27 cellular contexts compared by ENCODE assay signal in genomic region chr14:79534703-79535353, GRCh38.
DNase-seq lines count a peak whose midpoint lies in the region; ATAC-seq, FAIRE-seq and TF ChIP-seq lines count a peak whose summit lies in the region.
"Had no signal": no experiment of that assay in that cellular context is flagged by ENCODE, and none has a peak within 500 bp of the region (broad histone marks: within the 10 kb centered on the region; RNA-seq: fewer than 3 reads in every experiment).

No MANE protein-coding gene starts in this region.

- H3K4me1 Mint-ChIP-seq in GM23338, result peaks cover 17% of the 10 kb centered on the region
- no peaks in the 10 kb centered on the region for H3K4me1 Mint-ChIP-seq in activated T-helper 2 cell treated with anti-CD3 and anti-CD28 coated beads, Interferon-gamma antibody, Interleukin-2, Interleukin-4, amounts not matched to agents 10 μg/mL and 5 μg/mL and 100 μg/mL, durations not matched to agents 14 hours and 24 hours and 36 hours (ENCODE audit: low read depth)
- H3K4me1 Mint-ChIP-seq: CD4-positive, CD25-positive, alpha-beta regulatory T cell; CD8-positive, alpha-beta memory T cell; IgD-negative memory B cell had no signal

- WGBS in neuronal stem cell (ENCODE audit: extremely low coverage in 2 of 2, insufficient read length in 2 of 2, insufficient replicate concordance in 1 of 2), 2 donors, result no CpG with 5 or more reads among the region's 8 CpGs

- H3K9me3 Mint-ChIP-seq in GM23338, result no peaks in the 10 kb centered on the region; the same call in 2 of the 3 replicates
- peaks cover 9% of the 10 kb centered on the region for H3K9me3 Mint-ChIP-seq in activated T-helper 2 cell treated with anti-CD3 and anti-CD28 coated beads, Interferon-gamma antibody, Interleukin-2, Interleukin-4, amounts not matched to agents 10 μg/mL and 5 μg/mL and 100 μg/mL, durations not matched to agents 14 hours and 24 hours and 36 hours

- H3K23ac ChIP-seq in neuronal stem cell (ENCODE audit: low read depth, low read length, poor library complexity), result no peak overlapping the region

- H3K27me3 ChIP-seq in GM23338 (ENCODE audit: insufficient read depth) (no peaks in the 10 kb centered on the region), neuronal stem cell (ENCODE audit: control insufficient read depth in 3 of 3, insufficient read depth in 3 of 3, low read depth in 1 of 3, low read length in 3 of 3) (no peaks in the 10 kb centered on the region)
- H3K27me3 ChIP-seq: BE2C had no signal

- H3K9me2 ChIP-seq in GM23338 (ENCODE audit: insufficient read depth), result no peaks in the 10 kb centered on the region

- no peaks in the 10 kb centered on the region for H3K79me1 ChIP-seq in neuronal stem cell (ENCODE audit: low read depth, low read length)

- no peak overlapping the region for H3K14ac ChIP-seq in neuronal stem cell (ENCODE audit: low read length)

- peak overlapping the region; percentile 14; the same call in 1 of the 2 replicates for H3K27ac Mint-ChIP-seq in GM23338
- H3K27ac Mint-ChIP-seq in activated T-helper 2 cell treated with anti-CD3 and anti-CD28 coated beads, Interferon-gamma antibody, Interleukin-2, Interleukin-4, amounts not matched to agents 10 μg/mL and 5 μg/mL and 100 μg/mL, durations not matched to agents 14 hours and 24 hours and 36 hours, result no peak overlapping the region
- H3K27ac Mint-ChIP-seq: CD4-positive, CD25-positive, alpha-beta regulatory T cell; CD8-positive, alpha-beta memory T cell; HFFc6; IgD-negative memory B cell had no signal

- no peak overlapping the region for H2BK5ac ChIP-seq in neuronal stem cell (ENCODE audit: low read length)

- H3K36me3 ChIP-seq in GM23338 (ENCODE audit: insufficient read depth), result no peaks in the 10 kb centered on the region
- no peaks in the 10 kb centered on the region for H3K36me3 ChIP-seq in neuronal stem cell (replicated peaks in 1 of 2; ENCODE audit: control insufficient read depth in 2 of 2, insufficient read depth in 2 of 2, low read length in 2 of 2)
- H3K36me3 ChIP-seq: BE2C had no signal

- no peak overlapping the region for H4K91ac ChIP-seq in neuronal stem cell (ENCODE audit: low read depth, low read length, poor library complexity)

- no peak overlapping the region for H3K4me3 Mint-ChIP-seq in GM23338
- no peak overlapping the region for H3K4me3 Mint-ChIP-seq in activated T-helper 2 cell treated with anti-CD3 and anti-CD28 coated beads, Interferon-gamma antibody, Interleukin-2, Interleukin-4, amounts not matched to agents 10 μg/mL and 5 μg/mL and 100 μg/mL, durations not matched to agents 14 hours and 24 hours and 36 hours (ENCODE audit: low read depth)
- H3K4me3 Mint-ChIP-seq: CD4-positive, CD25-positive, alpha-beta regulatory T cell; CD8-positive, alpha-beta memory T cell; HFFc6; IgD-negative memory B cell had no signal

- no peaks in the 10 kb centered on the region for H3K36me3 Mint-ChIP-seq in GM23338 (ENCODE audit: low read depth)
- H3K36me3 Mint-ChIP-seq in activated T-helper 2 cell treated with anti-CD3 and anti-CD28 coated beads, Interferon-gamma antibody, Interleukin-2, Interleukin-4, amounts not matched to agents 10 μg/mL and 5 μg/mL and 100 μg/mL, durations not matched to agents 14 hours and 24 hours and 36 hours (ENCODE audit: low read depth), result no peaks in the 10 kb centered on the region
- H3K36me3 Mint-ChIP-seq: CD4-positive, CD25-positive, alpha-beta regulatory T cell; CD8-positive, alpha-beta memory T cell; IgD-negative memory B cell had no signal

- intact Hi-C loops in activated T-helper 2 cell treated with anti-CD3 and anti-CD28 coated beads, Interferon-gamma antibody, Interleukin-2, Interleukin-4, amounts not matched to agents 10 μg/mL and 5 μg/mL and 100 μg/mL, durations not matched to agents 14 hours and 24 hours and 36 hours (cut with micrococcal nuclease), result no loop called here

- H3K4me3 ChIP-seq in GM23338 (no peak overlapping the region), neuronal stem cell (ENCODE audit: low read length in 2 of 2) (no peak overlapping the region)

- peaks cover 7% of the 10 kb centered on the region; the same call in 1 of the 2 replicates for H3K4me1 ChIP-seq in GM23338 (ENCODE audit: insufficient read depth)
- H3K4me1 ChIP-seq in neuronal stem cell (ENCODE audit: control insufficient read depth in 2 of 2, insufficient read depth in 1 of 2, low read depth in 1 of 2, low read length in 2 of 2), result no peaks in the 10 kb centered on the region
- H3K4me1 ChIP-seq: BE2C had no signal

- H3F3A ChIP-seq in GM23338 (replicated peaks; ENCODE audit: low read depth), result no peaks in the 10 kb centered on the region

- TF ChIP-seq CTCF in GM23338 (conservative IDR thresholded peaks at IDR 0.05; ENCODE audit: low read depth in 2 of 2), result no peak

- no peaks in the 10 kb centered on the region for H3K79me2 ChIP-seq in GM23338 (replicated peaks; ENCODE audit: insufficient read depth)

- no peak for FAIRE-seq in GM12892 (lab: Jason Lieb, UNC)
- FAIRE-seq: G401.6, GM12891, GM18507, H1, HepG2, HTR-8/SVneo had no signal

- H2AFZ ChIP-seq in GM23338 (no peak overlapping the region), neuronal stem cell (ENCODE audit: low read length) (peak overlapping the region; percentile 29)

- H4K8ac ChIP-seq in neuronal stem cell (ENCODE audit: low read depth, low read length), result no peak overlapping the region

- ATAC-seq in GM23338, result no peak
- no peak for ATAC-seq in GM21360 (IDR thresholded peaks at IDR 0.05; ENCODE audit: unreplicated experiment)
- ATAC-seq: HCT116, HepG2 had no signal

- H3K4ac ChIP-seq in neuronal stem cell (ENCODE audit: low read length), result no peak overlapping the region

- no peak overlapping the region for H2BK15ac ChIP-seq in neuronal stem cell (ENCODE audit: low read length)

- TF ChIP-seq POLR2A in GM12892 (IDR thresholded peaks at IDR 0.05; ENCODE audit: low read depth, low read length), result no peak

- no peaks in the 10 kb centered on the region for H3K9me3 ChIP-seq in neuronal stem cell (replicated peaks in 1 of 2; ENCODE audit: control insufficient read depth in 2 of 2, insufficient read depth in 1 of 2, low read depth in 1 of 2, low read length in 2 of 2)
- H3K9me3 ChIP-seq: BE2C had no signal

- no peak overlapping the region for H3K18ac ChIP-seq in neuronal stem cell (ENCODE audit: low read length)

- H2BK12ac ChIP-seq in neuronal stem cell (ENCODE audit: low read length), result no peak overlapping the region

- peaks cover 2% of the 10 kb centered on the region for H3K27me3 Mint-ChIP-seq in GM23338 (ENCODE audit: insufficient read depth, low read depth, poor library complexity)
- no peaks in the 10 kb centered on the region for H3K27me3 Mint-ChIP-seq in activated T-helper 2 cell treated with anti-CD3 and anti-CD28 coated beads, Interferon-gamma antibody, Interleukin-2, Interleukin-4, amounts not matched to agents 10 μg/mL and 5 μg/mL and 100 μg/mL, durations not matched to agents 14 hours and 24 hours and 36 hours (ENCODE audit: low read depth)
- H3K27me3 Mint-ChIP-seq: CD4-positive, CD25-positive, alpha-beta regulatory T cell; CD8-positive, alpha-beta memory T cell; IgD-negative memory B cell had no signal

- H3K4me2 ChIP-seq in GM23338 (peak overlapping the region; percentile 46), neuronal stem cell (ENCODE audit: insufficient read depth, low read length, poor library complexity, severe bottlenecking) (no peak overlapping the region)

- DNase-seq in Ammon's horn (ENCODE audit: low spot score), result peak; percentile 23
- DNase-seq in GM23338 (ENCODE audit: low spot score), result no peak
- DNase-seq in NCI-H526 treated with DMSO at 0.1 percent for 48 hours (lab: John Stamatoyannopoulos, UW), result peak; percentile 62
- no peak for DNase-seq in neuronal stem cell (ENCODE audit: low spot score)
- no peak for DNase-seq in NCI-H146 (lab: John Stamatoyannopoulos, UW)
- no peak for DNase-seq in GM12892 (ENCODE audit: insufficient read length)
- no peak for DNase-seq in activated T-helper 2 cell treated with anti-CD3 and anti-CD28 coated beads, Interferon-gamma antibody, Interleukin-2, Interleukin-4, amounts not matched to agents 10 μg/mL and 5 μg/mL and 100 μg/mL, durations not matched to agents 14 hours and 24 hours and 36 hours (ENCODE audit: low spot score)
- DNase-seq: BE2C; C1 segment of cervical spinal cord; CD4-positive, CD25-positive, alpha-beta regulatory T cell; CD8-positive, alpha-beta memory T cell; COR-L47; DMS 273 treated with DMSO at 0.1 percent for 48 hours; DMS53; DND-41; EL; HFFc6; KBM-7 had no signal

- H2AK5ac ChIP-seq in neuronal stem cell (ENCODE audit: low read depth, low read length), result no peak overlapping the region

- H3K9ac ChIP-seq in neuronal stem cell (ENCODE audit: low read depth, low read length, poor library complexity), result no peak overlapping the region

- H2BK120ac ChIP-seq in neuronal stem cell (ENCODE audit: low read depth, low read length), result no peak overlapping the region

- no peaks in the 10 kb centered on the region for H4K20me1 ChIP-seq in GM23338 (replicated peaks; ENCODE audit: insufficient read depth)

- no peak overlapping the region for H3K27ac ChIP-seq in GM23338 (ENCODE audit: low read depth)
- H3K27ac ChIP-seq in neuronal stem cell (replicated peaks; ENCODE audit: low read length), result no peak overlapping the region

TF ChIP-seq in GM23338, 12 proteins besides CTCF, POLR2A, EP300 and RAD21 (continues in another document):
- TF ChIP-seq ZNF114 (CRISPR knock-in tag; IDR thresholded peaks at IDR 0.05) (no peak), STAT1 (IDR thresholded peaks at IDR 0.05; ENCODE audit: unreplicated experiment) (no peak)
- TF ChIP-seq, protein P1, sequence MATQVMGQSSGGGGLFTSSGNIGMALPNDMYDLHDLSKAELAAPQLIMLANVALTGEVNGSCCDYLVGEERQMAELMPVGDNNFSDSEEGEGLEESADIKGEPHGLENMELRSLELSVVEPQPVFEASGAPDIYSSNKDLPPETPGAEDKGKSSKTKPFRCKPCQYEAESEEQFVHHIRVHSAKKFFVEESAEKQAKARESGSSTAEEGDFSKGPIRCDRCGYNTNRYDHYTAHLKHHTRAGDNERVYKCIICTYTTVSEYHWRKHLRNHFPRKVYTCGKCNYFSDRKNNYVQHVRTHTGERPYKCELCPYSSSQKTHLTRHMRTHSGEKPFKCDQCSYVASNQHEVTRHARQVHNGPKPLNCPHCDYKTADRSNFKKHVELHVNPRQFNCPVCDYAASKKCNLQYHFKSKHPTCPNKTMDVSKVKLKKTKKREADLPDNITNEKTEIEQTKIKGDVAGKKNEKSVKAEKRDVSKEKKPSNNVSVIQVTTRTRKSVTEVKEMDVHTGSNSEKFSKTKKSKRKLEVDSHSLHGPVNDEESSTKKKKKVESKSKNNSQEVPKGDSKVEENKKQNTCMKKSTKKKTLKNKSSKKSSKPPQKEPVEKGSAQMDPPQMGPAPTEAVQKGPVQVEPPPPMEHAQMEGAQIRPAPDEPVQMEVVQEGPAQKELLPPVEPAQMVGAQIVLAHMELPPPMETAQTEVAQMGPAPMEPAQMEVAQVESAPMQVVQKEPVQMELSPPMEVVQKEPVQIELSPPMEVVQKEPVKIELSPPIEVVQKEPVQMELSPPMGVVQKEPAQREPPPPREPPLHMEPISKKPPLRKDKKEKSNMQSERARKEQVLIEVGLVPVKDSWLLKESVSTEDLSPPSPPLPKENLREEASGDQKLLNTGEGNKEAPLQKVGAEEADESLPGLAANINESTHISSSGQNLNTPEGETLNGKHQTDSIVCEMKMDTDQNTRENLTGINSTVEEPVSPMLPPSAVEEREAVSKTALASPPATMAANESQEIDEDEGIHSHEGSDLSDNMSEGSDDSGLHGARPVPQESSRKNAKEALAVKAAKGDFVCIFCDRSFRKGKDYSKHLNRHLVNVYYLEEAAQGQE (IDR thresholded peaks at IDR 0.05; ENCODE audit: unreplicated experiment), result no peak

Comparison
In these comparisons a context has a peak if more than half of its experiments do, and no peak if none do; other contexts are left out.
1. DNase-seq: peak in Ammon's horn (single experiment) and NCI-H526 treated with DMSO at 0.1 percent for 48 hours (single experiment); none in GM23338 (single experiment), neuronal stem cell (single experiment), NCI-H146 (single experiment), GM12892 (single experiment) and activated T-helper 2 cell treated with anti-CD3 and anti-CD28 coated beads, Interferon-gamma antibody, Interleukin-2, Interleukin-4, amounts not matched to agents 10 μg/mL and 5 μg/mL and 100 μg/mL, durations not matched to agents 14 hours and 24 hours and 36 hours (single experiment).